In genomic region chr5:36496471-36496870, GRCh38 we compare ENCODE assay signal across 18 cellular contexts.
"Had no signal": no experiment of that assay in that cellular context is flagged by ENCODE, and none has a peak within 500 bp of the region (broad histone marks: within the 10 kb centered on the region; RNA-seq: fewer than 3 reads in every experiment).

No MANE protein-coding gene starts in this region.

- H3K36me3 ChIP-seq: breast epithelium, heart left ventricle, uterus had no signal

- H3K27ac ChIP-seq: breast epithelium, coronary artery, skin epidermis, uterus had no signal

- H3K4me1 ChIP-seq: breast epithelium, heart left ventricle, uterus had no signal

- H3K27me3 ChIP-seq: breast epithelium, uterus had no signal

- H3K4me3 ChIP-seq: breast epithelium, coronary artery, heart left ventricle, skin epidermis, uterus had no signal

- H3K9me3 ChIP-seq: breast epithelium, heart left ventricle, uterus had no signal

- DNase-seq: activated CD4-positive, alpha-beta T cell treated with anti-CD3 and anti-CD28 coated beads for 1 hour; activated CD4-positive, alpha-beta T cell treated with anti-CD3 and anti-CD28 coated beads, Interleukin-2, amount 50 U/mL, for 1 hour; activated CD8-positive, alpha-beta memory T cell treated with anti-CD3 and anti-CD28 coated beads, Interleukin-2, amount 10 ng/mL, durations not matched to agents 7 days and 5 days; activated CD8-positive, alpha-beta T cell treated with anti-CD3 and anti-CD28 coated beads, Interleukin-2, amount 10 ng/mL, durations not matched to agents 7 days and 5 days; activated naive CD8-positive, alpha-beta T cell treated with anti-CD3 and anti-CD28 coated beads, Interleukin-2, amount 50 U/mL, for 24 hours; activated T-cell treated with anti-CD3 and anti-CD28 coated beads, Interleukin-2, amount 50 U/mL, for 48 hours; heart left ventricle; immature natural killer cell; kidney; natural killer cell; retina; stimulated activated CD4-positive, alpha-beta T cell treated with anti-CD3 and anti-CD28 coated beads, Interleukin-12 subunit alpha, Interleukin-12 subunit beta, amount 100 ng/mL, for 4 hours; stimulated activated CD4-positive, alpha-beta T cell treated with anti-CD3 and anti-CD28 coated beads, Interleukin-4, amount 100 ng/mL, for 1 hour; T-helper 2 cell; uterus had no signal
